ENCODE assay signal across 1 cellular context in genomic region chr6:5059036-5059896, GRCh38.
TF ChIP-seq lines count a peak whose summit lies in the region.

No MANE protein-coding gene starts in this region.

TF ChIP-seq in HepG2, 621 proteins besides CTCF, POLR2A, EP300 and RAD21 (continued from another document and continues in another):
- TF ChIP-seq NFAT5 (CRISPR knock-in tag; IDR thresholded peaks at IDR 0.05) = no peak
- TF ChIP-seq KLF6 (CRISPR knock-in tag; IDR thresholded peaks at IDR 0.05) = peak; percentile 66; the same call in 1 of the 2 replicates
- TF ChIP-seq HOXA9 (CRISPR knock-in tag; IDR thresholded peaks at IDR 0.05; ENCODE audit: borderline replicate concordance) = no peak
- no peak for TF ChIP-seq ZNF180 (CRISPR knock-in tag; IDR thresholded peaks at IDR 0.05; ENCODE audit: borderline replicate concordance, low read depth)
- peak; percentile 100 for TF ChIP-seq KDM6A (CRISPR knock-in tag; IDR thresholded peaks at IDR 0.05; ENCODE audit: low read depth)
- TF ChIP-seq YEATS2 (CRISPR knock-in tag; IDR thresholded peaks at IDR 0.05; ENCODE audit: borderline replicate concordance) = peak; percentile 59; the same call in 1 of the 2 replicates
- peak; percentile 38; the same call in 1 of the 2 replicates for TF ChIP-seq ZNF607 (CRISPR knock-in tag; IDR thresholded peaks at IDR 0.05; ENCODE audit: borderline replicate concordance)
- peak; percentile 58 for TF ChIP-seq ATF3 (CRISPR knock-in tag; IDR thresholded peaks at IDR 0.05)
- TF ChIP-seq IKZF4 (CRISPR knock-in tag; IDR thresholded peaks at IDR 0.05; ENCODE audit: borderline replicate concordance, low read depth, not compliant biosample characterization) = no peak
- TF ChIP-seq ZNF543 (CRISPR knock-in tag; IDR thresholded peaks at IDR 0.05) = peak; percentile 49; the same call in 1 of the 2 replicates
- TF ChIP-seq FOXK1 (CRISPR knock-in tag; IDR thresholded peaks at IDR 0.05; ENCODE audit: borderline replicate concordance, low read depth) = peak; percentile 73; the same call in 1 of the 2 replicates
- TF ChIP-seq ZNF792 (CRISPR knock-in tag; IDR thresholded peaks at IDR 0.05) = peak; percentile 80
- peak; percentile 90 for TF ChIP-seq IRF2 (CRISPR knock-in tag; IDR thresholded peaks at IDR 0.05)
- peak; percentile 77 for TF ChIP-seq ARID3A (IDR thresholded peaks at IDR 0.05; ENCODE audit: low read depth, low read length)
- peak; percentile 56 for TF ChIP-seq U2AF1 (optimal IDR thresholded peaks at IDR 0.05; ENCODE audit: low read depth, low read length)
- TF ChIP-seq SKI (IDR thresholded peaks at IDR 0.05; ENCODE audit: partially characterized antibody) = peak; percentile 77
- TF ChIP-seq ZNF160 (CRISPR knock-in tag; IDR thresholded peaks at IDR 0.05) = no peak
- TF ChIP-seq ATF2 (CRISPR knock-in tag; IDR thresholded peaks at IDR 0.05) = peak; percentile 77
- TF ChIP-seq TBX2 (CRISPR knock-in tag; IDR thresholded peaks at IDR 0.05; ENCODE audit: borderline replicate concordance) = peak; percentile 71; the same call in 1 of the 2 replicates
- TF ChIP-seq BRCA1 (CRISPR knock-in tag; IDR thresholded peaks at IDR 0.05) = peak; percentile 52; the same call in 1 of the 2 replicates
- TF ChIP-seq ZFP90 (CRISPR knock-in tag; IDR thresholded peaks at IDR 0.05; ENCODE audit: borderline replicate concordance) = no peak
- no peak for TF ChIP-seq PAF1 (CRISPR knock-in tag; IDR thresholded peaks at IDR 0.05)
- TF ChIP-seq DMAP1 (CRISPR knock-in tag; IDR thresholded peaks at IDR 0.05) = peak; percentile 49; the same call in 1 of the 2 replicates
- peak; percentile 58; the same call in 1 of the 2 replicates for TF ChIP-seq ZNF878 (CRISPR knock-in tag; IDR thresholded peaks at IDR 0.05)
- TF ChIP-seq ZNF75D (CRISPR knock-in tag; IDR thresholded peaks at IDR 0.05; ENCODE audit: borderline replicate concordance) = no peak
- no peak for TF ChIP-seq PRMT3 (CRISPR knock-in tag; IDR thresholded peaks at IDR 0.05; ENCODE audit: borderline replicate concordance, low read depth)
- TF ChIP-seq XBP1 (CRISPR knock-in tag; IDR thresholded peaks at IDR 0.05) = no peak
- peak; percentile 21; the same call in 1 of the 2 replicates for TF ChIP-seq SMARCE1 (IDR thresholded peaks at IDR 0.05; ENCODE audit: borderline replicate concordance)
- no peak for TF ChIP-seq ZBTB40 (IDR thresholded peaks at IDR 0.05)
- peak; percentile 76 for TF ChIP-seq ZBTB40 (CRISPR knock-in tag; IDR thresholded peaks at IDR 0.05)
- TF ChIP-seq CC2D1A (CRISPR knock-in tag; IDR thresholded peaks at IDR 0.05) = no peak
- TF ChIP-seq KDM1A (CRISPR knock-in tag; IDR thresholded peaks at IDR 0.05) = peak; percentile 87
- TF ChIP-seq FOXJ3 (CRISPR knock-in tag; IDR thresholded peaks at IDR 0.05; ENCODE audit: borderline replicate concordance) = peak; percentile 58; the same call in 1 of the 2 replicates
- no peak for TF ChIP-seq CHD2 (IDR thresholded peaks at IDR 0.05; ENCODE audit: low read depth, low read length)
- peak; percentile 78; the same call in 1 of the 2 replicates for TF ChIP-seq ZBTB33 (CRISPR knock-in tag; IDR thresholded peaks at IDR 0.05)
- no peak for TF ChIP-seq ZNF7 (CRISPR knock-in tag; IDR thresholded peaks at IDR 0.05)
- peak; percentile 58; the same call in 1 of the 2 replicates for TF ChIP-seq NR2F2 (IDR thresholded peaks at IDR 0.05; ENCODE audit: borderline replicate concordance, low read depth)
- peak; percentile 70; the same call in 1 of the 2 replicates for TF ChIP-seq ZKSCAN8 (CRISPR knock-in tag; IDR thresholded peaks at IDR 0.05; ENCODE audit: borderline replicate concordance)
- TF ChIP-seq ZNF292 (CRISPR knock-in tag; IDR thresholded peaks at IDR 0.05; ENCODE audit: borderline replicate concordance, low read depth) = peak; percentile 90; the same call in 1 of the 2 replicates
- TF ChIP-seq ZNF782 (CRISPR knock-in tag; IDR thresholded peaks at IDR 0.05; ENCODE audit: borderline replicate concordance) = no peak
- TF ChIP-seq HBP1 (CRISPR knock-in tag; IDR thresholded peaks at IDR 0.05; ENCODE audit: low read depth) = peak; percentile 74; the same call in 1 of the 2 replicates
